Comparison of ENCODE assay signal across 1 cellular context in the genomic region with DNA sequence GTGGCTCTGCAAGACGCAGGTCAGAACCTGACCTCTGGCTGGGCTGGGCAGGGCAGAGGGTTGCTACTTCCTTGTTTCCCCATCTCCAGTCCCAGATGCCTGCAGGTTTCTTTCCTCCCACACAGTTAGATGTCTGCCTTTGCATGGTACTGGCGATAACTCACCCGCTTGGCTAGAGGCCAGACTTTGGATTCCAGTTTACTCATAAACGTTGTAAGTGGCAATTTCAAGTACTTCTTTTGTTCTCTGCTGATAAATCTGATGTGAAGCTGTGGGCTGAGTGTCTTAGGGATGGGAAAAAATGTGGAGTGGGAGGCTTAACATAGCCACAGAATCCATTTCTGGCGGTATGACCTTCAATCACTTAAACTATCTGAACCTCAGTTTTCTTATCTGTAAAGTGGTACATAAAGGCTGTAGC.
TF ChIP-seq lines count a peak whose summit lies in the region.

No MANE protein-coding gene starts in this region.

TF ChIP-seq in K562, 482 proteins besides CTCF, POLR2A, EP300 and RAD21 (continued from another document and continues in another):
- TF ChIP-seq RERE (CRISPR knock-in tag; IDR thresholded peaks at IDR 0.05; ENCODE audit: borderline replicate concordance) (no peak), MGA (IDR thresholded peaks at IDR 0.05) (no peak), TEAD4 (IDR thresholded peaks at IDR 0.05; ENCODE audit: low read length) (peak; percentile 95), TEAD4 (CRISPR knock-in tag; IDR thresholded peaks at IDR 0.05; ENCODE audit: borderline replicate concordance) (no peak), ZNF830 (CRISPR knock-in tag; IDR thresholded peaks at IDR 0.05) (no peak), FOXP1 (CRISPR knock-in tag; IDR thresholded peaks at IDR 0.05) (no peak), RNF2 (IDR thresholded peaks at IDR 0.05) (0 out of 2 replicates have a peak, but pooled peaks have one; percentile 41), ZNF696 (CRISPR knock-in tag; conservative IDR thresholded peaks at IDR 0.05) (no peak), NCOA1 (IDR thresholded peaks at IDR 0.05; ENCODE audit: low read depth) (no peak; the same call in 1 of the 2 replicates), ZNF586 (CRISPR knock-in tag; conservative IDR thresholded peaks at IDR 0.05) (no peak), CBX8 (IDR thresholded peaks at IDR 0.05; ENCODE audit: borderline replicate concordance, extremely low read depth, low read depth, low read length, poor library complexity, severe bottlenecking) (no peak), SMC3 (conservative IDR thresholded peaks at IDR 0.05; ENCODE audit: insufficient read depth, low read depth, low read length) (no peak), CREB1 (IDR thresholded peaks at IDR 0.05) (peak; percentile 14; the same call in 1 of the 2 replicates), CREB1 (CRISPR knock-in tag; IDR thresholded peaks at IDR 0.05) (no peak), CREBBP (IDR thresholded peaks at IDR 0.05; ENCODE audit: low read depth, low read length) (no peak), POLR2AphosphoS5 (IDR thresholded peaks at IDR 0.05; ENCODE audit: control insufficient read depth, insufficient read depth, low read depth, low read length) (peak; percentile 87), BCOR (IDR thresholded peaks at IDR 0.05) (peak; percentile 45; the same call in 1 of the 2 replicates), SAFB (IDR thresholded peaks at IDR 0.05; ENCODE audit: borderline replicate concordance, low read depth, low read length) (no peak), TAF7 (tag; IDR thresholded peaks at IDR 0.05) (no peak), FOXK2 (conservative IDR thresholded peaks at IDR 0.05 in 1 of 2, IDR thresholded peaks at IDR 0.05 in 1 of 2; ENCODE audit: low read depth in 2 of 2) (0 out of 4 replicates have a peak, but pooled peaks have one; percentile 17 to 32), FOXJ3 (CRISPR knock-in tag; IDR thresholded peaks at IDR 0.05) (no peak), HSF4 (CRISPR knock-in tag; IDR thresholded peaks at IDR 0.05; ENCODE audit: borderline replicate concordance) (no peak), RBM39 (optimal IDR thresholded peaks at IDR 0.05; ENCODE audit: low read depth, low read length) (no peak), HNRNPL (IDR thresholded peaks at IDR 0.05; ENCODE audit: low read depth, low read length) (no peak), MCM2 (IDR thresholded peaks at IDR 0.05; ENCODE audit: low read depth) (no peak), SNIP1 (IDR thresholded peaks at IDR 0.05; ENCODE audit: low read depth) (no peak), ZNF354B (CRISPR knock-in tag; IDR thresholded peaks at IDR 0.05) (no peak), TAL1 (IDR thresholded peaks at IDR 0.05) (peak; percentile 93), YBX1 (IDR thresholded peaks at IDR 0.05) (no peak), HDAC8 (tag; IDR thresholded peaks at IDR 0.05) (no peak), NCOA2 (IDR thresholded peaks at IDR 0.05; ENCODE audit: partially characterized antibody in 2 of 2) (no peak), SIRT6 (IDR thresholded peaks at IDR 0.05; ENCODE audit: low read depth, low read length) (no peak), WHSC1 (IDR thresholded peaks at IDR 0.05; ENCODE audit: low read length) (no peak), ZNF324 (CRISPR knock-in tag; IDR thresholded peaks at IDR 0.05) (no peak), HNRNPH1 (optimal IDR thresholded peaks at IDR 0.05; ENCODE audit: low read depth, low read length) (no peak), DIDO1 (tag; IDR thresholded peaks at IDR 0.05; ENCODE audit: low read depth) (no peak), BHLHE40 (IDR thresholded peaks at IDR 0.05; ENCODE audit: low read length) (peak; percentile 35; the same call in 1 of the 2 replicates), FOXP4 (CRISPR knock-in tag; IDR thresholded peaks at IDR 0.05; ENCODE audit: borderline replicate concordance) (no peak), PREB (CRISPR knock-in tag; IDR thresholded peaks at IDR 0.05) (no peak), FOXM1 (IDR thresholded peaks at IDR 0.05; ENCODE audit: low read depth) (peak; percentile 74), FOXM1 (CRISPR knock-in tag; IDR thresholded peaks at IDR 0.05; ENCODE audit: low read depth) (no peak), MCM5 (IDR thresholded peaks at IDR 0.05; ENCODE audit: low read depth) (no peak), FUS (optimal IDR thresholded peaks at IDR 0.05; ENCODE audit: low read depth, low read length) (no peak), CBFA2T3 (IDR thresholded peaks at IDR 0.05) (peak; percentile 96)
- TF ChIP-seq, protein P1, sequence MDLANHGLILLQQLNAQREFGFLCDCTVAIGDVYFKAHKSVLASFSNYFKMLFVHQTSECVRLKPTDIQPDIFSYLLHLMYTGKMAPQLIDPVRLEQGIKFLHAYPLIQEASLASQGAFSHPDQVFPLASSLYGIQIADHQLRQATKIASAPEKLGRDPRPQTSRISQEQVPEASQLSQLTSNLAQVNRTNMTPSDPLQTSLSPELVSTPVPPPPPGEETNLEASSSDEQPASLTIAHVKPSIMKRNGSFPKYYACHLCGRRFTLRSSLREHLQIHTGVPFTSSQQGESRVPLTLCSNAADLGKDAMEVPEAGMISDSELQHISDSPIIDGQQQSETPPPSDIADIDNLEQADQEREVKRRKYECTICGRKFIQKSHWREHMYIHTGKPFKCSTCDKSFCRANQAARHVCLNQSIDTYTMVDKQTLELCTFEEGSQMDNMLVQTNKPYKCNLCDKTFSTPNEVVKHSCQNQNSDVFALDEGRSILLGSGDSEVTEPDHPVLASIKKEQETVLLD (IDR thresholded peaks at IDR 0.05): no peak
